ENCODE assay signal across 8 cellular contexts in genomic region chr9:132670359-132670815, GRCh38. TPM values are rescaled to one million over a fixed set of nuclear protein-coding genes. Genes with fewer than 3 reads are reported as not detected.
DNase-seq lines count a peak whose midpoint lies in the region; ATAC-seq, FAIRE-seq and TF ChIP-seq lines count a peak whose summit lies in the region.

TSS of gene GTF3C4 (plus strand) at chr9:132670464. CDS start at chr9:132670599, 135 bp downstream.

- H3K27ac ChIP-seq in K562 (ENCODE audit: extremely low read depth, low read depth, low read length) (peak within 1 kb of the TSS; percentile 99), iPS-18a (ENCODE audit: low read length) (peak within 1 kb of the TSS; percentile 97), skin epidermis (peak within 1 kb of the TSS; percentile 86 to 100 (median 97))

- under 1% methylated on average over 24 of the region's 52 CpGs for WGBS in K562 (ENCODE audit: insufficient coverage, low coverage, missing lambda C conversion rate)

- peak within 1 kb of the TSS; percentile 96 for H3K4me3 Mint-ChIP-seq in HFFc6

- H4K20me1 ChIP-seq in K562 (replicated peaks; ENCODE audit: control insufficient read depth, insufficient read depth, low read length) = no peaks in the 10 kb centered on the region

- H3K4me3 ChIP-seq in GM12875 (ENCODE audit: low read depth, low read length) (peak within 1 kb of the TSS; percentile 86), K562 (peak within 1 kb of the TSS; percentile 98), iPS-18a (ENCODE audit: low read length) (peak within 1 kb of the TSS; percentile 95), skin epidermis (peak within 1 kb of the TSS; percentile 70 to 100 (median 95))

- H3K27me3 Mint-ChIP-seq in HFFc6 (ENCODE audit: insufficient read depth) = no peaks in the 10 kb centered on the region

- intact Hi-C loops in K562 (cut with micrococcal nuclease) = no loop called here

- peaks cover 29% of the 10 kb centered on the region for H3K36me3 Mint-ChIP-seq in HFFc6 (ENCODE audit: low read depth)

- H3K27ac Mint-ChIP-seq in HFFc6 = peak within 1 kb of the TSS; percentile 92

- TF ChIP-seq RAD21 in K562 (CRISPR knock-in tag; conservative IDR thresholded peaks at IDR 0.05 in 1 of 2, IDR thresholded peaks at IDR 0.05 in 1 of 2) = no peak

- H3K9ac ChIP-seq in K562 (ENCODE audit: insufficient read depth in 1 of 2, low read depth in 2 of 2, low read length in 2 of 2) (peak within 1 kb of the TSS; percentile 94 to 99), iPS-18a (ENCODE audit: low read length) (peak within 1 kb of the TSS; percentile 93)

- POLR2A ChIA-PET in K562 (lab: Yijun Ruan, JAX) = interaction anchor here (0.6 to 2.2 kb wide), 11 partner anchors 8 to 830 kb away, joined by 3 to 11 read pairs (median 6); no protein-coding TSS in a partner anchor

- peak; percentile 77 for ATAC-seq in K562

- TF ChIP-seq CTCF in GM12875 (IDR thresholded peaks at IDR 0.05; ENCODE audit: borderline replicate concordance, insufficient read depth, low read depth, low read length) = no peak
- TF ChIP-seq CTCF in HFFc6 (IDR thresholded peaks at IDR 0.05) = no peak
- TF ChIP-seq CTCF in K562 (IDR thresholded peaks at IDR 0.05 in 2 of 3, conservative IDR thresholded peaks at IDR 0.05 in 1 of 3; ENCODE audit: insufficient read depth in 2 of 3, low read depth in 1 of 3, low read length in 3 of 3) = no peak

- H3K27me3 ChIP-seq in K562 (ENCODE audit: control insufficient read depth in 2 of 2, insufficient read depth in 2 of 2, low read length in 2 of 2) = no peaks in the 10 kb centered on the region
- H3K27me3 ChIP-seq in iPS-18a (ENCODE audit: control insufficient read depth, insufficient read depth, low read length) = no peaks in the 10 kb centered on the region

- TF ChIP-seq EP300 in K562 (IDR thresholded peaks at IDR 0.05; ENCODE audit: low read length) = peak; percentile 31

- peaks cover 55% of the 10 kb centered on the region for H3K4me1 Mint-ChIP-seq in HFFc6 (ENCODE audit: low read depth)

- H3K9me3 ChIP-seq in K562 (replicated peaks; ENCODE audit: control insufficient read depth, insufficient read depth, low read depth, low read length) (peaks cover 12% of the 10 kb centered on the region), iPS-18a (ENCODE audit: control insufficient read depth, low read depth, low read length) (no peaks in the 10 kb centered on the region)

- no peaks in the 10 kb centered on the region for H3K9me1 ChIP-seq in K562 (ENCODE audit: control insufficient read depth, insufficient read depth, low read length)

- CTCF ChIA-PET in K562 (lab: Yijun Ruan, JAX; ENCODE audit: low intra/inter-chr PET ratio) = no interaction called here

- in situ Hi-C loops in K562 (cut with MboI) = no loop called here

- DNase-seq in HFFc6 = peak; percentile 66
- DNase-seq in NCI-H1048 (lab: John Stamatoyannopoulos, UW) = peak; percentile 60
- DNase-seq in T1000 (lab: John Stamatoyannopoulos, UW) = peak; percentile 86
- peak; percentile 87 to 91 (median 90) for DNase-seq in K562 (ENCODE audit: extremely low read depth in 1 of 4, low spot score in 3 of 4)
- no peak for DNase-seq in retina

- peak; percentile 54 for FAIRE-seq in K562 (lab: Jason Lieb, UNC)

- peaks cover 92% of the 10 kb centered on the region for H3K79me2 ChIP-seq in K562 (ENCODE audit: control insufficient read depth, insufficient read depth, low read length)

- H3K4me2 ChIP-seq in K562 (ENCODE audit: insufficient read depth, low read length) = peak within 1 kb of the TSS; percentile 98

- peak within 1 kb of the TSS; percentile 100 for H2AFZ ChIP-seq in K562 (ENCODE audit: low read depth, low read length)

- no peak for TF ChIP-seq POLR2A in K562 (conservative IDR thresholded peaks at IDR 0.05)

- H3K36me3 ChIP-seq in K562 (ENCODE audit: control insufficient read depth, insufficient read depth, low read length) (peaks cover 53% of the 10 kb centered on the region), iPS-18a (ENCODE audit: control insufficient read depth, low read depth, low read length) (peaks cover 3% of the 10 kb centered on the region)

- BruUV-seq in K562 (replicated peaks; lab: Mats Ljungman, UMichigan) = no TSS peak

- H3K4me1 ChIP-seq in K562 (replicated peaks in 1 of 2; ENCODE audit: control insufficient read depth in 2 of 2, insufficient read depth in 2 of 2, low read length in 2 of 2) = peaks cover 3 to 22% of the 10 kb centered on the region in 2 experiments; a peak in 4 of 5 replicates
- H3K4me1 ChIP-seq in iPS-18a (ENCODE audit: control insufficient read depth, low read depth, low read length) = peaks cover 17% of the 10 kb centered on the region

- H3K9me3 Mint-ChIP-seq in HFFc6 = no peaks in the 10 kb centered on the region; the same call in 1 of the 2 replicates

TF ChIP-seq in K562, 482 proteins besides CTCF, POLR2A, EP300 and RAD21 (continues in another document):
- peak; percentile 42; the same call in 1 of the 2 replicates for TF ChIP-seq NCOR1 (IDR thresholded peaks at IDR 0.05)
- TF ChIP-seq YY1 (IDR thresholded peaks at IDR 0.05; ENCODE audit: borderline replicate concordance in 1 of 3, control insufficient read depth in 1 of 3, extremely low read depth in 1 of 3, insufficient read depth in 3 of 3, insufficient read length in 1 of 3, insufficient replicate concordance in 2 of 3, low read depth in 1 of 3, low read length in 2 of 3) = peak in 2 of 3 experiments; percentile 0 to 35
- TF ChIP-seq HMGN3 (IDR thresholded peaks at IDR 0.05; ENCODE audit: borderline replicate concordance, extremely low read depth, insufficient read length, low read depth, low read length) = peak; percentile 3
- peak; percentile 75 for TF ChIP-seq RBFOX2 (IDR thresholded peaks at IDR 0.05; ENCODE audit: low read depth, low read length)
- no peak for TF ChIP-seq ZNF518B (CRISPR knock-in tag; IDR thresholded peaks at IDR 0.05)
- TF ChIP-seq ZNF707 (CRISPR knock-in tag; conservative IDR thresholded peaks at IDR 0.05) = no peak
- no peak for TF ChIP-seq ZNF23 (CRISPR knock-in tag; IDR thresholded peaks at IDR 0.05)
- TF ChIP-seq VEZF1 (CRISPR knock-in tag; IDR thresholded peaks at IDR 0.05) = peak; percentile 88
- no peak for TF ChIP-seq JUN (IDR thresholded peaks at IDR 0.05; ENCODE audit: borderline replicate concordance, low read depth, low read length)
- no peak for TF ChIP-seq JUN (CRISPR knock-in tag; IDR thresholded peaks at IDR 0.05; ENCODE audit: borderline replicate concordance)
- no peak for TF ChIP-seq SMAD1 (IDR thresholded peaks at IDR 0.05; ENCODE audit: low read depth, low read length, partially characterized antibody)

RNA-seq across cellular contexts. Expression of gene GTF3C4, which starts in this region (rescaled TPM):
- total RNA-seq in HFFc6 (2021; fragmentation: NEBNext Ultra II Directional; extraction: Animal tissue kit (Norgen Biotek cat#: 25700)) = 10 to 100 TPM; 13.5 to 16.0 (median 15.1) TPM
- total RNA-seq in K562 (2011; cell fraction: chromatin; rRNA removed; ENCODE audit: low replicate concordance) = 9.6 and 14.4 TPM in 2 replicates
- total RNA-seq in K562 (2011; cell fraction: nucleolus; rRNA removed) = 6.2 and 7.0 TPM in 2 replicates
- 9.5 and 16.4 TPM in 2 replicates for total RNA-seq in K562 (2011; cell fraction: nucleoplasm; rRNA removed)
- total RNA-seq in K562 (2014; rRNA removed) = 12.2 and 14.7 TPM in 2 replicates
- total RNA-seq in K562 (2014; rRNA removed; fragmentation: Illumina TruSeq; extraction: Trizol) = 15.0 and 15.6 TPM in 2 replicates
- total RNA-seq in K562 (2015; rRNA removed; fragmentation: Illumina TruSeq; extraction: Trizol) = 14.5 and 15.8 TPM in 2 replicates
- total RNA-seq in K562 (2021) = 20.0 and 20.3 TPM in 2 replicates
- polyA plus RNA-seq in K562 (2011; rRNA removed) = 5.8 and 8.2 TPM in 2 replicates
- 5.0 and 5.4 TPM in 2 replicates for polyA plus RNA-seq in K562 (2011; cell fraction: cytosol; rRNA removed)
- 2.9 and 5.4 TPM in 2 replicates for polyA plus RNA-seq in K562 (2011; cell fraction: nucleus; rRNA removed)
- polyA plus RNA-seq in K562 (2012) = 7.8 and 11.5 TPM in 2 replicates
- 16.0 and 17.2 TPM in 2 replicates for polyA plus RNA-seq in K562 (2014; fragmentation: Illumina TruSeq; extraction: Trizol)
- polyA plus RNA-seq in K562 (2014; fragmentation: Nextera tagmentation; extraction: Ambion mirVana) = 1 to 10 TPM; 3.9 to 5.8 TPM
- 8.7 and 8.8 TPM in 2 replicates for polyA plus RNA-seq in K562 (2014; rRNA removed)
- 12.4 and 14.0 TPM in 2 replicates for polyA minus RNA-seq in K562 (2011; rRNA and poly(A)+ RNA removed)
- polyA minus RNA-seq in K562 (2011; cell fraction: cytosol; rRNA and poly(A)+ RNA removed) = 10.8 and 11.4 TPM in 2 replicates
- polyA minus RNA-seq in K562 (2011; cell fraction: nucleus; rRNA and poly(A)+ RNA removed) = 6.1 and 6.8 TPM in 2 replicates
